Comparison of ENCODE assay signal across 9 cellular contexts in the genomic region with DNA sequence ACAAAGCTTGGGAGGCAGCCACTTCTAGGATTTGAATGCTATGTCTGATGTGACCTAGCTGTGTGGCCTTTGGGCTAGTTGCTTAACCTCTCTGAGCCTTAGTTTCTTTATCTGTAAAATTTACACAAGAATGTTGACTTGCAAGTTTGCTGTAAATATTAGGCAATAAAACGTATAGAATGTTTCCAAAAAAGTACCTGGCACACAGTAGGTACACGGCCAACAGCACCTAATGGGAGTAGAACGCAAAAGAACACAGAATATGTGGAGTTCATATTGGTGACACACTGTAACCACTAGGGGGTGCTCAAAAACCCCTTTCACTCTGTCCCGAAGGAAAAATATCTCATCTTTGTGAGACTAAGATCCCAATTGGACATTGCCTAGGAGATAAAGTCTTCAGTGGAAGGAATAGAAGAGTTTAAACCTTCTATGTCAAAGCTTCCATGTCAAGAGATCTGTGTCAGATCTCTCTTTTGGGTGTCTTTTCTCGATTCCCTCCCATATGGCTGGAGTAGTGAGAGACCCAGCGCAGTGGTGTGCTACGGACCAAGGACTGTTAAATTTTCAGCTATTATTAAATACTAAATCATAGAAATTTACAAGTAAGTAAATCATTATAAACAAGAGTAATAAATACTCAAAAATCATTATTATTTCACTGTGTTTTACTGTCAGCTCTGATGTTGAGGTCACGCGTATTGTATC.
DNase-seq lines count a peak whose midpoint lies in the region; ATAC-seq and TF ChIP-seq lines count a peak whose summit lies in the region.
"Had no signal": no experiment of that assay in that cellular context is flagged by ENCODE, and none has a peak within 500 bp of the region (broad histone marks: within the 10 kb centered on the region; RNA-seq: fewer than 3 reads in every experiment).

No MANE protein-coding gene starts in this region.

- H3K27me3 Mint-ChIP-seq in H9 (ENCODE audit: low read depth) = no peaks in the 10 kb centered on the region

- no peak overlapping the region for H3K27ac Mint-ChIP-seq in H9
- H3K27ac Mint-ChIP-seq: CD4-positive, alpha-beta memory T cell had no signal

- no peak overlapping the region for H4K5ac ChIP-seq in H9 (ENCODE audit: insufficient read length, low read depth, low read length)

- no peak overlapping the region for H2AK5ac ChIP-seq in H9 (ENCODE audit: insufficient read length, low read length)

- no peaks in the 10 kb centered on the region for H3K79me2 ChIP-seq in H9 (ENCODE audit: insufficient read depth, low read length)

- H3T11ph ChIP-seq in H9 (ENCODE audit: low read length) = no peak overlapping the region

- H3K14ac ChIP-seq in H9 (ENCODE audit: insufficient read depth, low read length) = no peak overlapping the region

- TF ChIP-seq CTCF in H9 (conservative IDR thresholded peaks at IDR 0.05) = peak; percentile 90
- peak; percentile 75 for TF ChIP-seq CTCF in foreskin keratinocyte (conservative IDR thresholded peaks at IDR 0.05)
- peak; percentile 62 for TF ChIP-seq CTCF in thoracic aorta (IDR thresholded peaks at IDR 0.05)

- H2BK120ac ChIP-seq in H9 (ENCODE audit: low read depth, low read length, poor library complexity, severe bottlenecking) = no peak overlapping the region

- no peak overlapping the region for H4K91ac ChIP-seq in H9 (ENCODE audit: insufficient read length, low read depth, low read length)

- no peak overlapping the region for H2BK15ac ChIP-seq in H9 (ENCODE audit: low read depth, low read length)

- no peak overlapping the region for H3K56ac ChIP-seq in H9 (ENCODE audit: insufficient read length, low read depth, low read length)

- no peaks in the 10 kb centered on the region for H3K23me2 ChIP-seq in H9 (ENCODE audit: insufficient read length, low read depth, low read length, poor library complexity, severe bottlenecking)

- H3K9me3 ChIP-seq in H9 (ENCODE audit: control insufficient read depth, low read depth, low read length) (no peaks in the 10 kb centered on the region), thoracic aorta (no peaks in the 10 kb centered on the region)

- H3K4me2 ChIP-seq in H9 (ENCODE audit: insufficient read depth, insufficient read length, low read length) = no peak overlapping the region

- no peaks in the 10 kb centered on the region for H3K4me1 ChIP-seq in H9 (ENCODE audit: insufficient read depth, low read length)
- H3K4me1 ChIP-seq in foreskin keratinocyte = no peaks in the 10 kb centered on the region
- peaks cover 19 to 38% of the 10 kb centered on the region in 2 donors for H3K4me1 ChIP-seq in thoracic aorta (ENCODE audit: control insufficient read depth in 1 of 2, low read depth in 2 of 2)

- peak; percentile 35 for ATAC-seq in foreskin keratinocyte
- no peak for ATAC-seq in thoracic aorta (ENCODE audit: insufficient number of reproducible peaks, low FRiP score, low read depth)
- no peak for ATAC-seq in GM21576 (IDR thresholded peaks at IDR 0.05; ENCODE audit: unreplicated experiment)
- no peak for ATAC-seq in HG03025 (IDR thresholded peaks at IDR 0.05; ENCODE audit: low FRiP score, unreplicated experiment)

- H3K4me1 Mint-ChIP-seq in H9 = peaks cover 0 to 5% of the 10 kb centered on the region in 2 experiments; a peak in 3 of 4 replicates

- H2BK5ac ChIP-seq in H9 (ENCODE audit: insufficient read length, low read length) = no peak overlapping the region

- H3K27ac ChIP-seq in H9 (ENCODE audit: insufficient read length, low read depth, low read length) = no peak overlapping the region
- H3K27ac ChIP-seq in foreskin keratinocyte = no peak overlapping the region
- H3K27ac ChIP-seq in thoracic aorta = no peak overlapping the region

- no peak overlapping the region for H2BK12ac ChIP-seq in H9 (ENCODE audit: insufficient read length, low read depth, low read length)

- no peaks in the 10 kb centered on the region for H3K36me3 Mint-ChIP-seq in H9 (ENCODE audit: insufficient read depth in 1 of 3, low read depth in 3 of 3)
- H3K36me3 Mint-ChIP-seq: CD4-positive, alpha-beta memory T cell had no signal

- H4K20me1 ChIP-seq in H9 (ENCODE audit: control insufficient read depth, insufficient read depth, insufficient read length) = no peaks in the 10 kb centered on the region

- peak overlapping the region; percentile 45 for H3K4me3 ChIP-seq in thoracic aorta

- H3K27me3 ChIP-seq in H9 (ENCODE audit: insufficient read depth, low read length) = no peaks in the 10 kb centered on the region
- H3K27me3 ChIP-seq in foreskin keratinocyte = peaks cover 28% of the 10 kb centered on the region
- no peaks in the 10 kb centered on the region for H3K27me3 ChIP-seq in thoracic aorta (replicated peaks; ENCODE audit: insufficient read depth)

- H3K18ac ChIP-seq in H9 (ENCODE audit: insufficient read length, low read depth, low read length) = no peak overlapping the region

- H2BK20ac ChIP-seq in H9 (ENCODE audit: low read depth, low read length, poor library complexity, severe bottlenecking) = no peak overlapping the region

- no peaks in the 10 kb centered on the region for H3K79me1 ChIP-seq in H9 (ENCODE audit: insufficient read depth, low read depth, low read length, poor library complexity, severe bottlenecking)

- no peak overlapping the region for H3K4me3 Mint-ChIP-seq in H9
- H3K4me3 Mint-ChIP-seq: CD4-positive, alpha-beta memory T cell had no signal

- no CpG with 5 or more reads among the region's 9 CpGs for WGBS in H9 (ENCODE audit: extremely low coverage, insufficient read length, low lambda C conversion rate)

- no peak overlapping the region for H3K4ac ChIP-seq in H9 (ENCODE audit: low read depth, low read length)

- H3K9me3 Mint-ChIP-seq in H9 = no peaks in the 10 kb centered on the region; a peak in 1 of 5 replicates
- H3K9me3 Mint-ChIP-seq: CD4-positive, alpha-beta memory T cell had no signal

- in situ Hi-C loops in SK-MEL-5 (cut with HindIII; ENCODE audit: low pct_unique_long_range_greater_than_20kb, low sequenced_read_pairs) = no loop called here

- DNase-seq in NCI-H146 (lab: John Stamatoyannopoulos, UW) = peak; percentile 29
- no peak for DNase-seq in NCI-H146 treated with DMSO at 0.1 percent for 48 hours (lab: John Stamatoyannopoulos, UW; ENCODE audit: unreplicated experiment)
- no peak for DNase-seq in H9
- peak; percentile 69 for DNase-seq in SK-MEL-5 (ENCODE audit: low read depth, low spot score)
- peak in 1 of 2 donors; percentile 20 for DNase-seq in foreskin keratinocyte
- no peak for DNase-seq in thoracic aorta (ENCODE audit: low spot score)

- H2AFZ ChIP-seq in H9 (ENCODE audit: low read length) = no peak overlapping the region

- no peaks in the 10 kb centered on the region for H3K36me3 ChIP-seq in thoracic aorta

- H3K9ac ChIP-seq in H9 (ENCODE audit: extremely low read depth, insufficient read length, low read length) = no peak overlapping the region

- no peak overlapping the region for H3K23ac ChIP-seq in H9 (ENCODE audit: insufficient read length, low read depth, low read length)

- H4K8ac ChIP-seq in H9 (replicated peaks; ENCODE audit: insufficient read length, low read depth, low read length) = no peak overlapping the region

Comparison
In these comparisons a context has a peak if more than half of its experiments do, and no peak if none do; other contexts are left out.
1. DNase-seq: peak in NCI-H146 (single experiment) and SK-MEL-5 (single experiment); none in NCI-H146 treated with DMSO at 0.1 percent for 48 hours (single experiment), H9 (single experiment) and thoracic aorta (single experiment).
2. Peak in every context shown above with its lines, with median percentiles within 50 percentile points of each other: CTCF ChIP-seq.